8 cellular contexts compared by ENCODE assay signal in genomic region chr17:81682565-81683207, GRCh38. TPM values are rescaled to one million over a fixed set of nuclear protein-coding genes. Genes with fewer than 3 reads are reported as not detected.
A peak's percentile ranks its signal among the peaks of the same experiment; 100 is the strongest.
DNase-seq lines count a peak whose midpoint lies in the region; ATAC-seq and TF ChIP-seq lines count a peak whose summit lies in the region.

No MANE protein-coding gene starts in this region.

- H3K27me3 ChIP-seq in Caco-2 (replicated peaks; ENCODE audit: control insufficient read depth, insufficient read depth, low read length): no peaks in the 10 kb centered on the region
- H3K27me3 ChIP-seq in dorsolateral prefrontal cortex: no peaks in the 10 kb centered on the region
- H3K27me3 ChIP-seq in neural cell (ENCODE audit: insufficient read depth, low read depth, low read length): no peaks in the 10 kb centered on the region

- intact Hi-C loops in Caco-2 (cut with micrococcal nuclease; ENCODE audit: unreplicated experiment): loop anchor here (1.0 kb wide), 1 partner anchor 21 kb away; the partner anchor contains the start of gene MRPL12
- intact Hi-C loops in dorsolateral prefrontal cortex (cut with DNase I): loop anchor here in 1 of 2 donors (2.0 kb wide), 1 partner anchor 16 kb away; the partner anchor contains the start of genes CCDC137 and OXLD1

- CTCF ChIA-PET in Caco-2 (lab: Charles Lee): no interaction called here

- peak overlapping the region in 36 of 59 donors; percentile 49 to 95 (median 85) for H3K27ac ChIP-seq in dorsolateral prefrontal cortex
- peak overlapping the region; percentile 92 for H3K27ac ChIP-seq in neural cell (ENCODE audit: low read length)

- no peaks in the 10 kb centered on the region for H3K9me3 Mint-ChIP-seq in Caco-2 (ENCODE audit: unreplicated experiment)

- H3K4me3 Mint-ChIP-seq in Caco-2 (ENCODE audit: unreplicated experiment): peak overlapping the region; percentile 97

- H3K4me1 Mint-ChIP-seq in Caco-2 (ENCODE audit: low read depth, unreplicated experiment): no peaks in the 10 kb centered on the region

- no peaks in the 10 kb centered on the region for H3K9me3 ChIP-seq in Caco-2
- no peaks in the 10 kb centered on the region for H3K9me3 ChIP-seq in neural cell (ENCODE audit: low read length)

- H3K79me2 ChIP-seq in neural cell (replicated peaks; ENCODE audit: insufficient read depth, low read length): peaks cover 37% of the 10 kb centered on the region

- H2AFZ ChIP-seq in neural cell (ENCODE audit: low read depth, low read length): peak overlapping the region; percentile 33

- TF ChIP-seq POLR2A in NB4 (IDR thresholded peaks at IDR 0.05; ENCODE audit: extremely low read depth, insufficient read length): no peak

- no TSS peak for BruUV-seq in Caco-2 (replicated peaks; lab: Mats Ljungman, UMichigan)

- no peak for TF ChIP-seq EP300 in neural cell (conservative IDR thresholded peaks at IDR 0.05; ENCODE audit: poor library complexity, severe bottlenecking)

- H3K4me2 ChIP-seq in neural cell (ENCODE audit: low read length): peak overlapping the region; percentile 63

- peak overlapping the region; percentile 89 for H3K4me3 ChIP-seq in Caco-2 (ENCODE audit: low read depth, low read length)
- H3K4me3 ChIP-seq in NB4 (ENCODE audit: low read depth, low read length): peak overlapping the region; percentile 77
- peak overlapping the region; percentile 63 to 100 (median 99) for H3K4me3 ChIP-seq in dorsolateral prefrontal cortex
- H3K4me3 ChIP-seq in neural cell (ENCODE audit: low read length): peak overlapping the region; percentile 100

- peaks cover 7% of the 10 kb centered on the region for H4K20me1 ChIP-seq in neural cell (ENCODE audit: insufficient read depth)

- H3K9ac ChIP-seq in neural cell (ENCODE audit: low read length): peak overlapping the region; percentile 98

- peak overlapping the region; percentile 95 for H3K27ac Mint-ChIP-seq in Caco-2 (ENCODE audit: unreplicated experiment)

- no peak for TF ChIP-seq RAD21 in neural cell (conservative IDR thresholded peaks at IDR 0.05)

- POLR2A ChIA-PET in Caco-2 (lab: Charles Lee): interaction anchor here (0.7 to 1.6 kb wide), 4 partner anchors 15 to 25 kb away, joined by 3 to 45 read pairs (median 5); partner anchors contain the start of gene MRPL12

- H3K9me2 ChIP-seq in neural cell (ENCODE audit: insufficient read depth, low read length): no peaks in the 10 kb centered on the region

- no peak for ATAC-seq in GM21576 (IDR thresholded peaks at IDR 0.05; ENCODE audit: unreplicated experiment)
- ATAC-seq in HG03159 (IDR thresholded peaks at IDR 0.05; ENCODE audit: unreplicated experiment): no peak

- no peaks in the 10 kb centered on the region for H3F3A ChIP-seq in neural cell (ENCODE audit: insufficient read depth, low read length, poor library complexity, severe bottlenecking)

- no peaks in the 10 kb centered on the region for H3K27me3 Mint-ChIP-seq in Caco-2 (ENCODE audit: insufficient read depth, unreplicated experiment)

- DNase-seq in Caco-2 (no peak), NB4 (ENCODE audit: low read depth) (peak; percentile 33), dorsolateral prefrontal cortex (no peak), AML-193 (lab: John Stamatoyannopoulos, UW) (no peak), NCI-H446 treated with DMSO at 0.1 percent for 48 hours (lab: John Stamatoyannopoulos, UW) (no peak)

- H3K36me3 ChIP-seq in Caco-2 (ENCODE audit: control insufficient read depth, insufficient read depth, low read length): peaks cover 2% of the 10 kb centered on the region
- no peaks in the 10 kb centered on the region for H3K36me3 ChIP-seq in neural cell (ENCODE audit: insufficient read depth, low read length)

- 0 out of 2 replicates have a peak, but pooled peaks cover 10% of the 10 kb centered on the region for H3K4me1 ChIP-seq in Caco-2

- H3K36me3 Mint-ChIP-seq in Caco-2 (ENCODE audit: insufficient read depth, unreplicated experiment): peaks cover 36% of the 10 kb centered on the region

- TF ChIP-seq CTCF in Caco-2 (IDR thresholded peaks at IDR 0.05; ENCODE audit: insufficient read depth in 1 of 2, low read depth in 1 of 2, low read length in 1 of 2, severe bottlenecking in 1 of 2, unreplicated experiment in 1 of 2): no peak
- TF ChIP-seq CTCF in NB4 (IDR thresholded peaks at IDR 0.05; ENCODE audit: low read depth, low read length): no peak
- TF ChIP-seq CTCF in dorsolateral prefrontal cortex (IDR thresholded peaks at IDR 0.05 in 54 of 56, conservative IDR thresholded peaks at IDR 0.05 in 2 of 56; ENCODE audit: low read depth in 1 of 56, partially characterized antibody in 56 of 56): no peak
- no peak for TF ChIP-seq CTCF in neural cell (IDR thresholded peaks at IDR 0.05; ENCODE audit: poor library complexity, severe bottlenecking)

TF ChIP-seq in neural cell, 6 proteins besides CTCF, POLR2A, EP300 and RAD21:
- TF ChIP-seq TAF1 (IDR thresholded peaks at IDR 0.05; ENCODE audit: low read depth): no peak
- peak; percentile 14 for TF ChIP-seq REST (IDR thresholded peaks at IDR 0.05; ENCODE audit: borderline replicate concordance)
TF ChIP-seq in neural cell: peak in this region for 1.

RNA-seq across cellular contexts. Expression of gene ARL16, which starts 0.9 kb away (rescaled TPM):
- total RNA-seq in Caco-2 (2022) (45.1 and 49.8 TPM in 2 replicates), dorsolateral prefrontal cortex (10 to 100 TPM; 20.4 to 50.6 (median 36.9) TPM)
- 145 and 156 TPM in 2 replicates for polyA plus RNA-seq in neural cell
- polyA minus RNA-seq in neural cell: 61.4 and 62.3 TPM in 2 replicates

RNA-seq across cellular contexts. Expression of gene HGS, which starts 1.1 kb away (rescaled TPM):
- total RNA-seq in Caco-2 (2022) (176 and 178 TPM in 2 replicates), dorsolateral prefrontal cortex (100 to 1,000 TPM in 83 of 120 experiments, 10 to 100 TPM in 37; 84.6 to 142 (median 106) TPM)
- 81.1 and 97.2 TPM in 2 replicates for polyA plus RNA-seq in neural cell
- 61.5 and 68.2 TPM in 2 replicates for polyA minus RNA-seq in neural cell

RNA-seq across cellular contexts. Expression of gene CCDC137, which starts 16.1 kb away (rescaled TPM):
- total RNA-seq in Caco-2 (2022) (49.0 and 50.5 TPM in 2 replicates), dorsolateral prefrontal cortex (10 to 100 TPM in 116 of 120 experiments, 1 to 10 TPM in 4; 9.0 to 20.1 (median 13.5) TPM)
- polyA plus RNA-seq in neural cell: 12.2 and 16.1 TPM in 2 replicates
- 11.1 and 11.4 TPM in 2 replicates for polyA minus RNA-seq in neural cell

RNA-seq across cellular contexts. Expression of gene OXLD1, which starts 16.3 kb away (rescaled TPM):
- total RNA-seq in Caco-2 (2022) (32.4 and 37.0 TPM in 2 replicates), dorsolateral prefrontal cortex (10 to 100 TPM; 14.1 to 35.0 (median 24.3) TPM)
- 61.0 and 64.2 TPM in 2 replicates for polyA plus RNA-seq in neural cell
- polyA minus RNA-seq in neural cell: 23.8 and 29.7 TPM in 2 replicates

RNA-seq across cellular contexts. Expression of gene MRPL12, which starts 20.5 kb away (rescaled TPM):
- 164 and 176 TPM in 2 replicates for total RNA-seq in Caco-2 (2022)
- 10 to 100 TPM; 25.2 to 52.1 (median 36.6) TPM for total RNA-seq in dorsolateral prefrontal cortex
- 10.4 and 14.2 TPM in 2 replicates for polyA plus RNA-seq in neural cell
- 4.1 and 6.8 TPM in 2 replicates for polyA minus RNA-seq in neural cell
